In genomic region chr15:90035095-90035834, GRCh38 we compare ENCODE assay signal across 1 cellular context.
A peak's percentile ranks its signal among the peaks of the same experiment; 100 is the strongest.
TF ChIP-seq lines count a peak whose summit lies in the region.

No MANE protein-coding gene starts in this region.

TF ChIP-seq in HepG2, 621 proteins besides CTCF, POLR2A, EP300 and RAD21 (continued from another document and continues in another):
- no peak for TF ChIP-seq ZBTB44 (CRISPR knock-in tag; IDR thresholded peaks at IDR 0.05)
- TF ChIP-seq CEBPB (IDR thresholded peaks at IDR 0.05; ENCODE audit: borderline replicate concordance, low read depth, low read length): no peak
- no peak for TF ChIP-seq ZBTB39 (CRISPR knock-in tag; IDR thresholded peaks at IDR 0.05)
- no peak for TF ChIP-seq TOPORS (CRISPR knock-in tag; IDR thresholded peaks at IDR 0.05)
- TF ChIP-seq FOXK1 (CRISPR knock-in tag; IDR thresholded peaks at IDR 0.05; ENCODE audit: borderline replicate concordance, low read depth): peak; percentile 18; the same call in 1 of the 2 replicates
- TF ChIP-seq NONO (IDR thresholded peaks at IDR 0.05): no peak
- no peak for TF ChIP-seq NONO (CRISPR knock-in tag; conservative IDR thresholded peaks at IDR 0.05)
- TF ChIP-seq MAFF (IDR thresholded peaks at IDR 0.05; ENCODE audit: low read depth, low read length): 0 out of 2 replicates have a peak, but pooled peaks have one; percentile 3
- no peak for TF ChIP-seq NRL (CRISPR knock-in tag; IDR thresholded peaks at IDR 0.05; ENCODE audit: borderline replicate concordance)
- 0 out of 2 replicates have a peak, but pooled peaks have one; percentile 47 for TF ChIP-seq IKZF5 (CRISPR knock-in tag; IDR thresholded peaks at IDR 0.05)
- TF ChIP-seq ZNF850 (CRISPR knock-in tag; conservative IDR thresholded peaks at IDR 0.05): no peak
- no peak for TF ChIP-seq RAD51 (IDR thresholded peaks at IDR 0.05; ENCODE audit: borderline replicate concordance)
- TF ChIP-seq TRAFD1 (CRISPR knock-in tag; IDR thresholded peaks at IDR 0.05; ENCODE audit: borderline replicate concordance): no peak
- TF ChIP-seq STAT5B (CRISPR knock-in tag; IDR thresholded peaks at IDR 0.05): no peak
- no peak for TF ChIP-seq U2AF1 (optimal IDR thresholded peaks at IDR 0.05; ENCODE audit: low read depth, low read length)
- TF ChIP-seq ZNF572 (CRISPR knock-in tag; IDR thresholded peaks at IDR 0.05): no peak; the same call in 1 of the 2 replicates
- no peak for TF ChIP-seq ZNF564 (CRISPR knock-in tag; IDR thresholded peaks at IDR 0.05)
- no peak for TF ChIP-seq ZNF784 (CRISPR knock-in tag; IDR thresholded peaks at IDR 0.05; ENCODE audit: borderline replicate concordance)
- TF ChIP-seq ZNF616 (CRISPR knock-in tag; IDR thresholded peaks at IDR 0.05; ENCODE audit: low read depth): no peak
- TF ChIP-seq ZBTB3 (CRISPR knock-in tag; IDR thresholded peaks at IDR 0.05; ENCODE audit: borderline replicate concordance, low read depth): no peak
- TF ChIP-seq IKZF1 (IDR thresholded peaks at IDR 0.05): no peak
- peak; percentile 50 for TF ChIP-seq ARID4A (CRISPR knock-in tag; IDR thresholded peaks at IDR 0.05; ENCODE audit: borderline replicate concordance)
- TF ChIP-seq ZNF546 (CRISPR knock-in tag; conservative IDR thresholded peaks at IDR 0.05): no peak
- TF ChIP-seq MED13 (CRISPR knock-in tag; IDR thresholded peaks at IDR 0.05): no peak
- no peak for TF ChIP-seq ZNF766 (CRISPR knock-in tag; IDR thresholded peaks at IDR 0.05; ENCODE audit: borderline replicate concordance)
- TF ChIP-seq ZNF329 (CRISPR knock-in tag; IDR thresholded peaks at IDR 0.05; ENCODE audit: low read depth): no peak
- TF ChIP-seq CHD2 (IDR thresholded peaks at IDR 0.05; ENCODE audit: low read depth, low read length): no peak
- TF ChIP-seq GATAD1 (CRISPR knock-in tag; IDR thresholded peaks at IDR 0.05): no peak
- 0 out of 2 replicates have a peak, but pooled peaks have one; percentile 36 for TF ChIP-seq ZC3H13 (CRISPR knock-in tag; IDR thresholded peaks at IDR 0.05)
- TF ChIP-seq ZNF691 (CRISPR knock-in tag; IDR thresholded peaks at IDR 0.05; ENCODE audit: borderline replicate concordance, low read depth): no peak
- no peak; the same call in 1 of the 2 replicates for TF ChIP-seq MIER3 (CRISPR knock-in tag; IDR thresholded peaks at IDR 0.05; ENCODE audit: borderline replicate concordance)
- TF ChIP-seq ZSCAN29 (CRISPR knock-in tag; conservative IDR thresholded peaks at IDR 0.05): no peak
- no peak for TF ChIP-seq ZNF317 (CRISPR knock-in tag; IDR thresholded peaks at IDR 0.05)
- no peak for TF ChIP-seq ZNF407 (CRISPR knock-in tag; IDR thresholded peaks at IDR 0.05; ENCODE audit: not compliant biosample characterization)
- TF ChIP-seq HOXA5 (CRISPR knock-in tag; IDR thresholded peaks at IDR 0.05): no peak
- TF ChIP-seq MEF2D (CRISPR knock-in tag; IDR thresholded peaks at IDR 0.05): 0 out of 2 replicates have a peak, but pooled peaks have one; percentile 34
- TF ChIP-seq PHF20 (CRISPR knock-in tag; IDR thresholded peaks at IDR 0.05): no peak
- no peak for TF ChIP-seq ATF7-NPFF (CRISPR knock-in tag; IDR thresholded peaks at IDR 0.05; ENCODE audit: low read depth)
- no peak for TF ChIP-seq MYNN (CRISPR knock-in tag; IDR thresholded peaks at IDR 0.05; ENCODE audit: low read depth)
- TF ChIP-seq POLR2AphosphoS5 (IDR thresholded peaks at IDR 0.05; ENCODE audit: low read depth, low read length): no peak
